Comparison of ENCODE assay signal across 15 cellular contexts in genomic region chr14:24818823-24819341, GRCh38.
DNase-seq lines count a peak whose midpoint lies in the region; ATAC-seq, FAIRE-seq and TF ChIP-seq lines count a peak whose summit lies in the region.
"Had no signal": no experiment of that assay in that cellular context is flagged by ENCODE, and none has a peak within 500 bp of the region (broad histone marks: within the 10 kb centered on the region; RNA-seq: fewer than 3 reads in every experiment).

No MANE protein-coding gene starts in this region.

- TF ChIP-seq CTCF in astrocyte (IDR thresholded peaks at IDR 0.05; ENCODE audit: insufficient read depth, low read depth, low read length) (no peak), hepatocyte (IDR thresholded peaks at IDR 0.05; ENCODE audit: poor library complexity) (no peak), nephron (IDR thresholded peaks at IDR 0.05; ENCODE audit: unreplicated experiment in 3 of 3) (no peak), transverse colon (IDR thresholded peaks at IDR 0.05) (no peak)

- H3K9me3 Mint-ChIP-seq in astrocyte (ENCODE audit: unreplicated experiment) = no peaks in the 10 kb centered on the region
- H3K9me3 Mint-ChIP-seq in nephron = no peaks in the 10 kb centered on the region
- H3K9me3 Mint-ChIP-seq: CD8-positive, alpha-beta T cell had no signal

- WGBS in hepatocyte (ENCODE audit: low lambda C conversion rate, missing lambda C conversion rate) = 77% methylated on average over 13 of the region's 13 CpGs
- 56 to 82% methylated on average over 3 to 13 of the region's 13 CpGs for WGBS in transverse colon (ENCODE audit: low coverage in 1 of 2), 2 donors
- 93 to 94% methylated on average over 13 of the region's 13 CpGs for WGBS in aorta, 2 donors

- H3K27me3 ChIP-seq in astrocyte (ENCODE audit: insufficient read depth, low read length) (no peaks in the 10 kb centered on the region), hepatocyte (no peaks in the 10 kb centered on the region), transverse colon (no peaks in the 10 kb centered on the region), aorta (ENCODE audit: control insufficient read depth in 1 of 2, insufficient read depth in 2 of 2, low read length in 1 of 2) (no peaks in the 10 kb centered on the region)

- H3K4me3 Mint-ChIP-seq in astrocyte (ENCODE audit: unreplicated experiment) = peak overlapping the region; percentile 12
- H3K4me3 Mint-ChIP-seq in nephron = peak overlapping the region in 1 of 3 experiments; percentile 35
- H3K4me3 Mint-ChIP-seq: CD8-positive, alpha-beta T cell had no signal

- DNase-seq in astrocyte (ENCODE audit: low read depth) (no peak), hepatocyte (ENCODE audit: low spot score) (no peak), transverse colon (no peak), RPMI8226 (no peak), aorta (no peak)
- DNase-seq: CD8-positive, alpha-beta T cell; MM.1S; NCI-H1930; NCI-H2171 treated with DMSO at 0.1 percent for 48 hours; NCI-H774; SHP77 treated with DMSO at 0.1 percent for 48 hours had no signal

- peaks cover 5% of the 10 kb centered on the region for H3K36me3 Mint-ChIP-seq in astrocyte (ENCODE audit: low read depth, unreplicated experiment)
- no peaks in the 10 kb centered on the region for H3K36me3 Mint-ChIP-seq in nephron (ENCODE audit: low read depth)
- H3K36me3 Mint-ChIP-seq: CD8-positive, alpha-beta T cell had no signal

- no peaks in the 10 kb centered on the region for H3K9me3 ChIP-seq in astrocyte (ENCODE audit: insufficient read depth, low read depth, low read length)
- no peaks in the 10 kb centered on the region for H3K9me3 ChIP-seq in hepatocyte (ENCODE audit: low read depth)
- no peaks in the 10 kb centered on the region for H3K9me3 ChIP-seq in transverse colon
- H3K9me3 ChIP-seq in aorta (ENCODE audit: control insufficient read depth, low read length) = no peaks in the 10 kb centered on the region

- no peaks in the 10 kb centered on the region for H3K9me2 ChIP-seq in hepatocyte (replicated peaks; ENCODE audit: insufficient read depth)

- H3K36me3 ChIP-seq in astrocyte (ENCODE audit: insufficient read depth, low read length) (no peaks in the 10 kb centered on the region), hepatocyte (replicated peaks; ENCODE audit: insufficient read depth, low read depth) (no peaks in the 10 kb centered on the region), transverse colon (no peaks in the 10 kb centered on the region), aorta (ENCODE audit: control insufficient read depth in 1 of 2, insufficient read depth in 2 of 2, low read length in 1 of 2) (no peaks in the 10 kb centered on the region)

- no peak overlapping the region for H3K4me2 ChIP-seq in astrocyte (ENCODE audit: low read length)
- peak overlapping the region; percentile 68 for H3K4me2 ChIP-seq in hepatocyte

- H3K9ac ChIP-seq in astrocyte (ENCODE audit: low read length) = no peak overlapping the region

- H3K4me1 Mint-ChIP-seq in astrocyte (ENCODE audit: low read depth, unreplicated experiment) = peaks cover 33% of the 10 kb centered on the region
- H3K4me1 Mint-ChIP-seq in nephron = peaks cover 34% of the 10 kb centered on the region

- no peak for ATAC-seq in aorta (ENCODE audit: low FRiP score)
- no peak for ATAC-seq in HG03025 (IDR thresholded peaks at IDR 0.05; ENCODE audit: low FRiP score, unreplicated experiment)
- ATAC-seq: CD8-positive, alpha-beta T cell had no signal

- intact Hi-C loops in transverse colon (cut with DNase I; ENCODE audit: low total_unique reads) (no loop called here), aorta (cut with DNase I) (loop anchor here in 1 of 2 donors (10.0 kb wide), 1 partner anchor 226 kb away; no protein-coding TSS in a partner anchor)

- H3K27me3 Mint-ChIP-seq in astrocyte (ENCODE audit: low read depth, unreplicated experiment) = no peaks in the 10 kb centered on the region
- H3K27me3 Mint-ChIP-seq in nephron (ENCODE audit: low read depth) = no peaks in the 10 kb centered on the region

- no peak overlapping the region for H3K4me3 ChIP-seq in astrocyte (ENCODE audit: insufficient read depth, low read depth, low read length)
- no peak overlapping the region for H3K4me3 ChIP-seq in hepatocyte
- no peak overlapping the region for H3K4me3 ChIP-seq in transverse colon
- no peak overlapping the region for H3K4me3 ChIP-seq in aorta (ENCODE audit: low read length in 2 of 2)

- no peak for TF ChIP-seq EP300 in transverse colon (IDR thresholded peaks at IDR 0.05; ENCODE audit: low read depth)

- H3K4me1 ChIP-seq in astrocyte (ENCODE audit: insufficient read depth, low read length) = peaks cover 5% of the 10 kb centered on the region
- peaks cover 36% of the 10 kb centered on the region for H3K4me1 ChIP-seq in hepatocyte (ENCODE audit: insufficient read depth)
- H3K4me1 ChIP-seq in transverse colon = peaks cover 0 to 49% (median 31%) of the 10 kb centered on the region in 4 donors
- H3K4me1 ChIP-seq in aorta (ENCODE audit: control insufficient read depth in 1 of 2, insufficient read depth in 2 of 2, low read length in 2 of 2) = no peaks in the 10 kb centered on the region

- H3K27ac Mint-ChIP-seq in astrocyte (ENCODE audit: unreplicated experiment) = no peak overlapping the region
- H3K27ac Mint-ChIP-seq in nephron = peak overlapping the region; percentile 73 to 88 (median 81)
- H3K27ac Mint-ChIP-seq: CD8-positive, alpha-beta T cell had no signal

- TF ChIP-seq POLR2A in transverse colon (IDR thresholded peaks at IDR 0.05) = no peak

- H3K27ac ChIP-seq in astrocyte (ENCODE audit: low read depth, low read length) (no peak overlapping the region), hepatocyte (peak overlapping the region; percentile 91), transverse colon (peak overlapping the region; percentile 78 to 87 (median 80)), aorta (ENCODE audit: low read depth in 1 of 2, low read length in 2 of 2) (no peak overlapping the region)

- in situ Hi-C loops in transverse colon (cut with MboI; ENCODE audit: low pct_ligation_motif_present in 1 of 4, low pct_unique_long_range_greater_than_20kb in 1 of 4, low sequenced_read_pairs in 3 of 4) = loop anchor here (10.0 to 25.0 kb wide), 2 partner anchors 226 to 318 kb away; no protein-coding TSS in a partner anchor

- H3K79me2 ChIP-seq in astrocyte (ENCODE audit: insufficient read depth, low read length) (no peaks in the 10 kb centered on the region), hepatocyte (peaks cover 3% of the 10 kb centered on the region)

- H4K20me1 ChIP-seq in astrocyte (ENCODE audit: insufficient read depth, low read length) = no peaks in the 10 kb centered on the region
- H4K20me1 ChIP-seq in hepatocyte (ENCODE audit: insufficient read depth, poor library complexity, severe bottlenecking) = no peaks in the 10 kb centered on the region

- no peak for FAIRE-seq in astrocyte (lab: Jason Lieb, UNC)
- FAIRE-seq: H54, RCC 7860 had no signal

- H2AFZ ChIP-seq in astrocyte (ENCODE audit: low read depth, low read length) (no peak overlapping the region), hepatocyte (no peak overlapping the region)

Comparison
In these comparisons a context has a peak if more than half of its experiments do, and no peak if none do; other contexts are left out.
1. H3K27ac ChIP-seq: peak in hepatocyte (single experiment) and transverse colon (4 of 4); none in astrocyte (single experiment) and aorta (0 of 2).